In the genomic region with DNA sequence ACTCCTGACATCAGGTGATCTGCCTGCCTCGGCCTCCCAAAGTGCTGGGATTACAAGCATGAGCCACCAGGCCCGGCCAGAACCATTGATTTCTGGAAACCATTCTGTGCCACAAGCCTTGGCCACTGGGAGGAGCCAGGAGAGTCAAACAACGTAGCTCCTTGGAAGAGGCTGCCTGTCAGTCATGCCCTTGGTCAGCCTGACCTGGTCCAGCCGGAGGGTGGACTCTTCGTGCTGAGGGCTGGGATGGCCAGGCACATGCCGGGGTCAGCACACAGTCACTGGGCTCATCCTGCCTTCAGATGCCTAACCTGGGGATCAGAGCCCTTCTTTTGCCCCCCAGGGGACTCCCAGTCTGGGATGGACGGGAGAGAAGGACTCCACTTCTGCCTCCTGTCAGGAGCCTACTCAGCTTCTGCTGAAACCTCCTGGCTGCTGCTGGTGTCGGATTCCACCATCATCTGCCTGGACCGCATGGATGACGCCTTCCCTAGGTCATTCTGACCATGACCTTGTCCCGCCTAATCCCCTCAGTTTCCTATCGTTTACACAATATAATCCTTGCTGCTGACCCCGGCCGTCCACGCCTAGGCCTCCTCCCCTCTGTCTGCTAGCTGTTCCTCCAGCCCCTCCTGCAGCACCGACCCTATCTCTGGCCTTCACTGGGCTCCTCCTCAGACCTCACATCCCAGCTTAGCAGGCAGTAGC, we compare ENCODE assay signal across 12 cellular contexts. TPM values are rescaled to one million over a fixed set of nuclear protein-coding genes. Genes with fewer than 3 reads are reported as not detected.
DNase-seq lines count a peak whose midpoint lies in the region; ATAC-seq and TF ChIP-seq lines count a peak whose summit lies in the region.
"Had no signal": no experiment of that assay in that cellular context is flagged by ENCODE, and none has a peak within 500 bp of the region (broad histone marks: within the 10 kb centered on the region; RNA-seq: fewer than 3 reads in every experiment).

No MANE protein-coding gene starts in this region.

- intact Hi-C loops in left cardiac atrium (cut with DNase I) (loop anchor here in 1 of 2 donors (10.0 kb wide), 1 partner anchor 133 kb away; the partner anchor contains the start of gene ELN), left ventricle myocardium superior (cut with micrococcal nuclease) (no loop called here)

- TF ChIP-seq EP300 in upper lobe of left lung (IDR thresholded peaks at IDR 0.05) = no peak

- H3K4me1 ChIP-seq in upper lobe of left lung = peaks cover 8 to 30% (median 18%) of the 10 kb centered on the region in 4 donors

- no peaks in the 10 kb centered on the region for H3K9me3 ChIP-seq in upper lobe of left lung

- H3K36me3 ChIP-seq in upper lobe of left lung = no peaks in the 10 kb centered on the region

- DNase-seq in left cardiac atrium (peak; percentile 30), left ventricle myocardium superior (no peak), astrocyte of the spinal cord (ENCODE audit: low read depth, low spot score) (peak; percentile 13), islet precursor cell (peak; percentile 67), upper lobe of left lung (no peak), foreskin melanocyte (no peak), GM10266 (ENCODE audit: extremely low spot score) (no peak)
- DNase-seq: activated CD8-positive, alpha-beta memory T cell treated with anti-CD3 and anti-CD28 coated beads, Interleukin-2, amount 50 U/mL, for 4 hours; MV-4-11 had no signal

- TF ChIP-seq POLR2A in upper lobe of left lung (IDR thresholded peaks at IDR 0.05) = no peak

- H3K27ac ChIP-seq in upper lobe of left lung = peak overlapping the region in 3 of 4 donors; percentile 10 to 57 (median 49)

- peak; percentile 19 for TF ChIP-seq CTCF in astrocyte of the spinal cord (IDR thresholded peaks at IDR 0.05; ENCODE audit: low read depth, low read length)
- no peak for TF ChIP-seq CTCF in upper lobe of left lung (IDR thresholded peaks at IDR 0.05)
- no peak for TF ChIP-seq CTCF in GM10266 (IDR thresholded peaks at IDR 0.05; ENCODE audit: control insufficient read depth, insufficient read depth, low read depth, missing control alignments)

- WGBS in upper lobe of left lung, 2 donors = 79 to 81% methylated on average over 15 to 16 of the region's 16 CpGs

- no peaks in the 10 kb centered on the region for H3K27me3 ChIP-seq in upper lobe of left lung

- H3K4me3 ChIP-seq in astrocyte of the spinal cord (ENCODE audit: low read depth, low read length) (no peak overlapping the region), upper lobe of left lung (no peak overlapping the region)
- H3K4me3 ChIP-seq: smooth muscle cell had no signal

- no peak for ATAC-seq in left cardiac atrium
- no peak for ATAC-seq in left ventricle myocardium superior
- no peak for ATAC-seq in upper lobe of left lung (ENCODE audit: low FRiP score in 2 of 2)
- ATAC-seq in HG03196 (IDR thresholded peaks at IDR 0.05; ENCODE audit: unreplicated experiment) = no peak

- in situ Hi-C loops in astrocyte of the spinal cord (cut with HindIII; ENCODE audit: low sequenced_read_pairs) = no loop called here

RNA-seq across cellular contexts. Expression of gene TMEM270, which starts 30.4 kb away (rescaled TPM):
- total RNA-seq in left cardiac atrium = not detected
- not detected for total RNA-seq in left ventricle myocardium superior
- total RNA-seq in upper lobe of left lung = not detected
- total RNA-seq: smooth muscle cell, urinary bladder had no signal

RNA-seq across cellular contexts. Expression of gene METTL27, which starts 49.0 kb away (rescaled TPM):
- total RNA-seq in left cardiac atrium = under 1 TPM; 0.32 to 0.92 TPM
- 0.27 TPM for total RNA-seq in left ventricle myocardium superior
- total RNA-seq in upper lobe of left lung = 10 to 100 TPM in 2 of 6 donors, 1 to 10 TPM in 4; 3.0 to 23.0 (median 7.2) TPM

Comparison
In these comparisons a context has a peak if more than half of its experiments do, and no peak if none do; other contexts are left out.
1. DNase-seq: peak in left cardiac atrium (single experiment), astrocyte of the spinal cord (single experiment) and islet precursor cell (single experiment); none in left ventricle myocardium superior (single experiment), upper lobe of left lung (0 of 2), foreskin melanocyte (single experiment) and GM10266 (single experiment).